In the genomic region with DNA sequence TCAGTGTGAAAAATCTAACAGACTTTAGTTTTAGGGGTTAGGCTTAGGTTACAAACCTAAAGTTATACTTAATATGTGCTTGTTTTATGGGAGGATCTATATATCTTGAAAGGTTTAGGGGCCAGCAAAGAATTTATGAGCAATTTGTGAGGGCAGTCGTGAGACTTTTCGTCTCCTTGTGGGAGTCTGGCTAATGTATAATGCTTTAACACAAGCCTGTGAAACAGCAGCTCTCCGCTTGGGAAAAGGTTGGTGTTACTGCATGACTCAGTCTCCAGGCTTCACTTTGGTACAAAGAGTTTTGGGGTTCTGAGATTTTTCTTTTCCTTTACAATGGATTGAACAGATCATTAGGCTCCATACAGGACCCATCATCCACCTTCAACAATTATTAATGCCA, we compare ENCODE assay signal across 30 cellular contexts.
DNase-seq lines count a peak whose midpoint lies in the region; ATAC-seq, FAIRE-seq and TF ChIP-seq lines count a peak whose summit lies in the region.
"Had no signal": no experiment of that assay in that cellular context is flagged by ENCODE, and none has a peak within 500 bp of the region (broad histone marks: within the 10 kb centered on the region; RNA-seq: fewer than 3 reads in every experiment).

No MANE protein-coding gene starts in this region.

- H2BK120ac ChIP-seq in H1 (replicated peaks; ENCODE audit: low read depth, low read length) (peak overlapping the region; percentile 99), mesendoderm (ENCODE audit: low read depth, low read length) (peak overlapping the region; percentile 36)

- peaks cover 2 to 5% of the 10 kb centered on the region in 2 experiments; a peak in 1 of 4 replicates for H3K9me3 ChIP-seq in H1 (ENCODE audit: insufficient read depth in 2 of 2, low read depth in 1 of 2, low read length in 1 of 2)
- H3K9me3 ChIP-seq: A549, adrenal gland, tibial nerve had no signal

- FAIRE-seq in H1 (lab: Jason Lieb, UNC), result peak; percentile 58
- FAIRE-seq: GM19239 had no signal

- peaks cover 6% of the 10 kb centered on the region for H3K23me2 ChIP-seq in H1 (ENCODE audit: low read depth, low read length)

- H4K91ac ChIP-seq in H1 (replicated peaks; ENCODE audit: insufficient read length, low read length), result peak overlapping the region; percentile 96

- no peak for TF ChIP-seq RAD21 in H1 (IDR thresholded peaks at IDR 0.05 in 1 of 2, conservative IDR thresholded peaks at IDR 0.05 in 1 of 2; ENCODE audit: low read depth in 2 of 2, low read length in 2 of 2)

- H3K36me3 ChIP-seq in H1 (ENCODE audit: control insufficient read depth in 2 of 4, insufficient read depth in 4 of 4, low read length in 3 of 4) (no peaks in the 10 kb centered on the region), mesendoderm (ENCODE audit: control insufficient read depth, insufficient read depth, low read length) (no peaks in the 10 kb centered on the region)
- H3K36me3 ChIP-seq: adrenal gland, tibial nerve had no signal

- H3K4me3 ChIP-seq in H1 (ENCODE audit: extremely low read depth in 1 of 4, insufficient read depth in 2 of 4, low read depth in 3 of 4, low read length in 4 of 4) (no peak overlapping the region; a peak in 1 of 8 replicates), mesendoderm (ENCODE audit: low read length) (no peak overlapping the region)
- H3K4me3 ChIP-seq: A549, adrenal gland, tibial nerve had no signal

- H3K79me1 ChIP-seq in H1 (ENCODE audit: low read depth, low read length), result no peaks in the 10 kb centered on the region
- H3K79me1 ChIP-seq in mesendoderm (ENCODE audit: low read length), result no peaks in the 10 kb centered on the region

- ATAC-seq in GM19035 (IDR thresholded peaks at IDR 0.05; ENCODE audit: unreplicated experiment), result no peak
- ATAC-seq: A549; activated T-cell treated with anti-CD3 and anti-CD28 coated beads, Interleukin-2, amount 50 U/mL, for 72 hours; esophagus mucosa; left ventricle myocardium superior; naive thymus-derived CD4-positive, alpha-beta T cell; stimulated activated effector memory CD8-positive, alpha-beta T cell treated with anti-CD3 and anti-CD28 coated beads, Interleukin-12 subunit alpha, Interleukin-12 subunit beta, amount 100 ng/mL, for 72 hours had no signal

- H3K56ac ChIP-seq in H1 (replicated peaks; ENCODE audit: insufficient read length, low read depth, low read length) (peak overlapping the region; percentile 91), mesendoderm (ENCODE audit: low read length) (no peak overlapping the region)

- H2AK5ac ChIP-seq in H1 (ENCODE audit: low read depth, low read length) (peak overlapping the region; percentile 45; the same call in 1 of the 2 replicates), mesendoderm (ENCODE audit: low read length) (no peak overlapping the region)

- 0 out of 3 replicates have a peak, but pooled peaks of 1 of the 2 experiments have one; percentile 3 for TF ChIP-seq POLR2A in H1 (IDR thresholded peaks at IDR 0.05; ENCODE audit: control extremely low read depth in 1 of 2, low read depth in 2 of 2, low read length in 2 of 2)

- H3K4me1 ChIP-seq in H1 (replicated peaks in 1 of 4; ENCODE audit: control insufficient read depth in 3 of 4, insufficient read depth in 4 of 4, low read length in 3 of 4) (peaks cover 16 to 44% (median 39%) of the 10 kb centered on the region in 4 experiments), mesendoderm (ENCODE audit: control insufficient read depth, low read depth, low read length) (peaks cover 12% of the 10 kb centered on the region)
- H3K4me1 ChIP-seq: adrenal gland, tibial nerve had no signal

- TF ChIP-seq EP300 in H1 (IDR thresholded peaks at IDR 0.05; ENCODE audit: borderline replicate concordance in 1 of 2, low read depth in 2 of 2, low read length in 2 of 2), result no peak

- H4K5ac ChIP-seq in H1 (ENCODE audit: insufficient read length, low read depth, low read length), result peak overlapping the region; percentile 82
- no peak overlapping the region for H4K5ac ChIP-seq in mesendoderm (ENCODE audit: low read length)

- peak overlapping the region; percentile 97 for H3K18ac ChIP-seq in H1 (ENCODE audit: extremely low read depth, low read length)
- peak overlapping the region; percentile 61 for H3K18ac ChIP-seq in mesendoderm (ENCODE audit: low read length)

- H3K27me3 ChIP-seq in H1 (replicated peaks in 1 of 4; ENCODE audit: control insufficient read depth in 3 of 4, extremely low read depth in 1 of 4, insufficient read depth in 3 of 4, low read length in 3 of 4), result no peaks in the 10 kb centered on the region
- H3K27me3 ChIP-seq in mesendoderm (ENCODE audit: insufficient read depth, low read length, poor library complexity), result no peaks in the 10 kb centered on the region
- H3K27me3 ChIP-seq: adrenal gland, tibial nerve had no signal

- in situ Hi-C loops in G401 (cut with HindIII; ENCODE audit: low sequenced_read_pairs), result no loop called here
- in situ Hi-C loops in GM13976 (cut with MboI; ENCODE audit: low sequenced_read_pairs, unreplicated experiment), result no loop called here

- DNase-seq in G401 (ENCODE audit: low spot score), result peak; percentile 2
- peak; percentile 79 for DNase-seq in NCI-H460 (ENCODE audit: extremely low read depth, low read depth)
- no peak for DNase-seq in H1 (ENCODE audit: low read depth in 1 of 2, low spot score in 2 of 2)
- DNase-seq in mesendoderm, result peak; percentile 19
- no peak for DNase-seq in HT-29 (ENCODE audit: low spot score)
- no peak for DNase-seq in hypothalamus (lab: John Stamatoyannopoulos, UW)
- DNase-seq in GM13976 (ENCODE audit: low spot score), result no peak
- DNase-seq: activated CD4-positive, alpha-beta T cell treated with anti-CD3 and anti-CD28 coated beads, Interleukin-2, amount 50 U/mL, for 48 hours; activated naive CD4-positive, alpha-beta T cell treated with Interleukin-2 at 50 U/mL for 16 hours; activated T-cell treated with anti-CD3 and anti-CD28 coated beads, Interleukin-2, amount 50 U/mL, for 72 hours; adrenal gland; AML-193; CD4-positive, CD25-positive, alpha-beta regulatory T cell; cerebellar nuclear complex; dermis blood vessel endothelial cell; DND-41; endodermal cell; foreskin melanocyte; H7; left ventricle myocardium superior; naive thymus-derived CD4-positive, alpha-beta T cell; NCI-H146; NCI-H446; occipital lobe had no signal

- H2BK15ac ChIP-seq in H1 (ENCODE audit: low read length), result no peak overlapping the region
- H2BK15ac ChIP-seq in mesendoderm (replicated peaks; ENCODE audit: low read depth), result no peak overlapping the region

- H3K9ac ChIP-seq in H1 (replicated peaks in 1 of 4; ENCODE audit: extremely low read depth in 1 of 4, low read depth in 3 of 4, low read length in 3 of 4) (no peak overlapping the region; a peak in 1 of 7 replicates), mesendoderm (ENCODE audit: low read length) (no peak overlapping the region)

- no peaks in the 10 kb centered on the region for H4K20me1 ChIP-seq in H1 (replicated peaks in 1 of 2; ENCODE audit: control insufficient read depth in 1 of 2, insufficient read depth in 2 of 2, low read length in 2 of 2)

- H3K23ac ChIP-seq in H1 (ENCODE audit: insufficient read length), result no peak overlapping the region
- no peak overlapping the region for H3K23ac ChIP-seq in mesendoderm (ENCODE audit: low read length)

- TF ChIP-seq CTCF in H1 (IDR thresholded peaks at IDR 0.05; ENCODE audit: control extremely low read depth in 1 of 3, insufficient read depth in 1 of 3, low read depth in 1 of 3, low read length in 3 of 3) (no peak), GM13976 (IDR thresholded peaks at IDR 0.05; ENCODE audit: borderline replicate concordance, control extremely low read depth, extremely low read depth, insufficient read depth, missing control alignments) (no peak)

- no peak overlapping the region for H3K14ac ChIP-seq in H1 (ENCODE audit: insufficient read length)

- peak overlapping the region; percentile 83; the same call in 1 of the 2 replicates for H3K27ac ChIP-seq in H1 (ENCODE audit: low read depth, low read length)
- no peak overlapping the region for H3K27ac ChIP-seq in mesendoderm (ENCODE audit: low read depth, low read length)
- H3K27ac ChIP-seq: adrenal gland, tibial nerve had no signal

- H3K4me2 ChIP-seq in H1 (ENCODE audit: insufficient read depth in 1 of 2, low read depth in 2 of 2, low read length in 2 of 2), result peak overlapping the region in 1 of 2 experiments; percentile 69; a peak in 2 of 4 replicates
- H3K4me2 ChIP-seq in mesendoderm (ENCODE audit: low read length), result no peak overlapping the region
- H3K4me2 ChIP-seq: A549 had no signal

- peak overlapping the region; percentile 90 for H3K4ac ChIP-seq in H1 (replicated peaks; ENCODE audit: insufficient read length, low read depth, low read length)
- no peak overlapping the region for H3K4ac ChIP-seq in mesendoderm (ENCODE audit: low read depth, low read length)

- H3K79me2 ChIP-seq in H1 (ENCODE audit: control insufficient read depth in 1 of 2, insufficient read depth in 2 of 2, low read length in 2 of 2) (peaks cover 0 to 8% of the 10 kb centered on the region in 2 experiments; a peak in 1 of 4 replicates), mesendoderm (ENCODE audit: control insufficient read depth, insufficient read depth, low read length) (no peaks in the 10 kb centered on the region)

- CTCF ChIA-PET in H1 (lab: Charles Lee; ENCODE audit: partially characterized antibody), result interaction anchor here (0.9 to 4.8 kb wide), 5 partner anchors 9 to 84 kb away, joined by 3 to 39 read pairs (median 3); no protein-coding TSS in a partner anchor

- H2BK12ac ChIP-seq in H1 (ENCODE audit: low read depth, low read length), result peak overlapping the region; percentile 91; the same call in 1 of the 2 replicates

- POLR2A ChIA-PET in H1 (lab: Charles Lee; ENCODE audit: partially characterized antibody), result interaction anchor here (0.5 to 16.3 kb wide), 10 partner anchors 9 to 96 kb away, joined by 3 to 607 read pairs (median 5); partner anchors contain the start of genes ABHD2, HAPLN3 and MFGE8

- WGBS in H1 (ENCODE audit: extremely low coverage in 1 of 2, insufficient coverage in 1 of 2, insufficient read length in 1 of 2, insufficient replicate concordance in 2 of 2, low coverage in 1 of 2, low lambda C conversion rate in 2 of 2, missing lambda C conversion rate in 1 of 2), 2 experiments, result 77% methylated on average over 3 of the region's 3 CpGs; no CpG with 5 or more reads in 1 of the 2 experiments
- no CpG with 5 or more reads among the region's 3 CpGs for WGBS in mesendoderm (ENCODE audit: extremely low coverage, insufficient coverage, low lambda C conversion rate)

- H2BK5ac ChIP-seq in H1 (ENCODE audit: low read depth, low read length) (peak overlapping the region; percentile 99), mesendoderm (ENCODE audit: low read length) (no peak overlapping the region)

- no peak overlapping the region for H2AFZ ChIP-seq in H1 (ENCODE audit: low read length)

- H2BK20ac ChIP-seq in H1 (ENCODE audit: low read length), result peak overlapping the region; percentile 77

- H4K8ac ChIP-seq in H1 (ENCODE audit: extremely low read depth, insufficient read depth, low read length) (no peak overlapping the region), mesendoderm (ENCODE audit: low read depth, low read length) (no peak overlapping the region)

TF ChIP-seq in H1, 55 proteins besides CTCF, POLR2A, EP300 and RAD21:
- TF ChIP-seq POLR2AphosphoS5 (IDR thresholded peaks at IDR 0.05; ENCODE audit: low read depth, low read length) (0 out of 2 replicates have a peak, but pooled peaks have one; percentile 27), JUND (IDR thresholded peaks at IDR 0.05; ENCODE audit: low read length) (no peak)

Comparison
In these comparisons a context has a peak if more than half of its experiments do, and no peak if none do; other contexts are left out.
1. DNase-seq: peak in G401 (single experiment), NCI-H460 (single experiment) and mesendoderm (single experiment); none in H1 (0 of 2), HT-29 (single experiment), hypothalamus (0 of 51) and GM13976 (single experiment).